In the genomic region with DNA sequence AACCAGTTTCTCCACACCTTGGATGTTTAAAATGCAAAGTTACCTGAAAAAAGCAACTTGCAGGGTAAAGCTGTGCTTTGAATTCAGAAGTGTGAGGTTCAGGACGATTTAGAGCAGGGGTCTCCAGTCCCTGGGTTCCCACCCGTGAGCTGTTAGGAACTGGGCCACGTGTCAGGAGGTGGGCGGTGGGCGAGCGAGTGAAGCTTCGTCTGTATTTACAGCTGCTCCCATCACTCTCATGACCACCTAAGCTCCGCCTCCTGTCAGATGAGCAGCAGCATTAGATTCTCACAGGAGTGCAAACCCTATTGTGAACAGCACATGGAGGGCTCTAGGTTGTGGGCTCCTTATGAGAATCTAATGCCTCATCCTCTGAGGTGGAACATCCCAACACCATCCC, we compare ENCODE assay signal across 1 cellular context.
TF ChIP-seq lines count a peak whose summit lies in the region.

No MANE protein-coding gene starts in this region.

TF ChIP-seq in H1, 55 proteins besides CTCF, POLR2A, EP300 and RAD21:
- TF ChIP-seq NANOG (IDR thresholded peaks at IDR 0.05; ENCODE audit: insufficient read depth, low read depth, low read length, poor library complexity, severe bottlenecking) (no peak), RFX5 (IDR thresholded peaks at IDR 0.05; ENCODE audit: borderline replicate concordance, low read depth, low read length) (no peak), GTF2F1 (IDR thresholded peaks at IDR 0.05; ENCODE audit: borderline replicate concordance, low read depth, low read length) (no peak), CBX8 (IDR thresholded peaks at IDR 0.05; ENCODE audit: borderline replicate concordance, low read depth, low read length) (no peak), TCF12 (IDR thresholded peaks at IDR 0.05; ENCODE audit: low read depth, low read length) (no peak), BRCA1 (IDR thresholded peaks at IDR 0.05; ENCODE audit: low read depth, low read length) (no peak), SIN3A (conservative IDR thresholded peaks at IDR 0.05 in 1 of 2, IDR thresholded peaks at IDR 0.05 in 1 of 2; ENCODE audit: low read depth in 1 of 2, low read length in 2 of 2) (no peak), POU5F1 (IDR thresholded peaks at IDR 0.05; ENCODE audit: low read depth, low read length) (no peak), YY1 (IDR thresholded peaks at IDR 0.05; ENCODE audit: low read depth, low read length) (no peak), RXRA (IDR thresholded peaks at IDR 0.05; ENCODE audit: insufficient read depth, low read depth, low read length) (no peak), CEBPB (IDR thresholded peaks at IDR 0.05; ENCODE audit: low read depth, low read length) (no peak), RNF2 (IDR thresholded peaks at IDR 0.05; ENCODE audit: borderline replicate concordance, low read depth, low read length, missing control alignments, poor library complexity, severe bottlenecking) (no peak), RBBP5 (IDR thresholded peaks at IDR 0.05; ENCODE audit: borderline replicate concordance, low read depth, low read length) (no peak), PHF8 (conservative IDR thresholded peaks at IDR 0.05; ENCODE audit: low read depth, low read length) (no peak), BCL11A (IDR thresholded peaks at IDR 0.05; ENCODE audit: low read depth in 2 of 2, low read length in 2 of 2) (no peak), EGR1 (IDR thresholded peaks at IDR 0.05; ENCODE audit: borderline replicate concordance, low read depth, low read length) (no peak), GABPA (IDR thresholded peaks at IDR 0.05; ENCODE audit: borderline replicate concordance, insufficient read depth, low read length) (no peak), CTBP2 (IDR thresholded peaks at IDR 0.05; ENCODE audit: borderline replicate concordance, insufficient read depth, insufficient read length, low read length) (no peak)
- TF ChIP-seq, protein P1, sequence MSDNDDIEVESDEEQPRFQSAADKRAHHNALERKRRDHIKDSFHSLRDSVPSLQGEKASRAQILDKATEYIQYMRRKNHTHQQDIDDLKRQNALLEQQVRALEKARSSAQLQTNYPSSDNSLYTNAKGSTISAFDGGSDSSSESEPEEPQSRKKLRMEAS (IDR thresholded peaks at IDR 0.05): no peak
- TF ChIP-seq, protein P2, sequence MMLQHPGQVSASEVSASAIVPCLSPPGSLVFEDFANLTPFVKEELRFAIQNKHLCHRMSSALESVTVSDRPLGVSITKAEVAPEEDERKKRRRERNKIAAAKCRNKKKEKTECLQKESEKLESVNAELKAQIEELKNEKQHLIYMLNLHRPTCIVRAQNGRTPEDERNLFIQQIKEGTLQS (IDR thresholded peaks at IDR 0.05; ENCODE audit: insufficient read depth, low read depth, low read length): no peak
TF ChIP-seq in H1: peak in this region for 0.
